Comparison of ENCODE assay signal across 10 cellular contexts in the genomic region with DNA sequence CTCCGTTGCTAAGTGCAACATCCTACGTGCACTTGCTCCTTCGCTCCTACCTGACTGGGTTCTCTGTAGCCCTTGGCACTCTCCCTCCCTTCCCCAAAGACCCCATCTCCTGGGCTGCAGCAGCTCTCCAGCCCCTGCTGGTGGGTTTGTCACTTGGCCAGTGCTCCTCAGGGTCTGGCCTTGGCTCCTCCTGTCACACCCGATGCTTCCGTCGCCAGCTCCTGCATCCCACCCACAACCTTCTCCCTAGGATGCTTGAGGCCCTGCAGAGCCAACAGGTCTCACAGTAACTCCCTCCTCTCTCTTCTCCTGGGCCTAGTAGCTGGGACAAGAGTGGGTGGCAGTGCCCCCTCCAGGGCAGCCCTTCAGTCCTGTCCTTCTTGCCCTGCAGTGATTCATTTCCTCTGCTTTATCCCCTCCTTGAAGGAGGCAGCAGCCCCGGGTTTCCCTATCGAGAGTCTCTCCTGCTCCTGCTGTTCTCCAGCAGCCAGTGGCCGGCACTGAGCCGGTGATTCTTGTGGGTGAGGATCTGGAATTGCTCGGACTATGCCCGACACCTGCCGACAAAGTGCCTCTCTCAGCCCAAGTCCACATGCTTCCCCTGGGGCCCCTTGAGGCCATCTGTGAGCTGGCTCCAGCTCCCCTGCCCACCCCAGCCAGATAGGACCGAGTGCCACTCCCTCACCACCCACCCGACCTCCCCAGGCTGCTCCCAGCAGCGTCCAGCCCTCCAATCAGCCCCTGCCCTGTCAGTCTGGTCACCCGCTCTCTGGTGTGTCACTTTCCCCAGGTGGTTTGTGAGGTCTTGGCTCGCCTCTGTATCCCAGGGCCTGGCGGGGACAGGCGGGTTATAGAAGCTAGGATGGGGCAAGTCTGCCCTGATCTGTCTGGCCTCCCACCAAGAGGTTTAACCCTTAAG. TPM values are rescaled to one million over a fixed set of nuclear protein-coding genes. Genes with fewer than 3 reads are reported as not detected.
DNase-seq lines count a peak whose midpoint lies in the region; ATAC-seq, FAIRE-seq and TF ChIP-seq lines count a peak whose summit lies in the region.
"Had no signal": no experiment of that assay in that cellular context is flagged by ENCODE, and none has a peak within 500 bp of the region (broad histone marks: within the 10 kb centered on the region; RNA-seq: fewer than 3 reads in every experiment).

No MANE protein-coding gene starts in this region.

- in situ Hi-C loops in HAP-1 (cut with MboI; ENCODE audit: low sequenced_read_pairs): no loop called here

- ATAC-seq in activated T-helper 17 cell treated with anti-CD3 and anti-CD28 coated beads, Interleukin-2, amount 50 U/mL, for 72 hours (replicated peaks): peak; percentile 41
- ATAC-seq in HG03175 (IDR thresholded peaks at IDR 0.05; ENCODE audit: unreplicated experiment): no peak

- H3K27me3 ChIP-seq in HAP-1 (ENCODE audit: low read depth): no peaks in the 10 kb centered on the region
- peaks cover 0 to 44% (median 11%) of the 10 kb centered on the region in 4 donors for H3K27me3 ChIP-seq in esophagus muscularis mucosa

- intact Hi-C loops in esophagus muscularis mucosa (cut with DNase I): no loop called here

- DNase-seq in AG08396 (ENCODE audit: low spot score) (peak; percentile 43), H54 (ENCODE audit: insufficient read length, low spot score) (peak; percentile 66), kidney glomerular epithelial cell (lab: John Stamatoyannopoulos, UW) (peak; percentile 18), HAP-1 (ENCODE audit: low spot score in 2 of 2) (no peak), mesothelial cell of epicardium (ENCODE audit: low spot score in 2 of 2, unreplicated experiment in 2 of 2) (no peak), esophagus muscularis mucosa (ENCODE audit: extremely low spot score) (no peak)
- DNase-seq: cerebellar nuclear complex, NCI-H774 had no signal

- H3K4me1 ChIP-seq in HAP-1 (no peaks in the 10 kb centered on the region), esophagus muscularis mucosa (peaks cover 16 to 27% (median 21%) of the 10 kb centered on the region in 4 donors)

- H3K27me3 Mint-ChIP-seq in activated T-helper 17 cell treated with anti-CD3 and anti-CD28 coated beads, Interleukin-2, amount 50 U/mL, for 72 hours: no peaks in the 10 kb centered on the region
- no peaks in the 10 kb centered on the region for H3K27me3 Mint-ChIP-seq in mesothelial cell of epicardium (ENCODE audit: low read depth)

- H3K4me3 Mint-ChIP-seq in activated T-helper 17 cell treated with anti-CD3 and anti-CD28 coated beads, Interleukin-2, amount 50 U/mL, for 72 hours: peak overlapping the region; percentile 9
- H3K4me3 Mint-ChIP-seq in mesothelial cell of epicardium: no peak overlapping the region

- H3K9me3 ChIP-seq in HAP-1 (no peaks in the 10 kb centered on the region), esophagus muscularis mucosa (no peaks in the 10 kb centered on the region)

- no peaks in the 10 kb centered on the region for H3K9me3 Mint-ChIP-seq in activated T-helper 17 cell treated with anti-CD3 and anti-CD28 coated beads, Interleukin-2, amount 50 U/mL, for 72 hours
- H3K9me3 Mint-ChIP-seq in mesothelial cell of epicardium: no peaks in the 10 kb centered on the region

- H3K4me3 ChIP-seq in HAP-1 (no peak overlapping the region), esophagus muscularis mucosa (no peak overlapping the region)

- H3K36me3 Mint-ChIP-seq in activated T-helper 17 cell treated with anti-CD3 and anti-CD28 coated beads, Interleukin-2, amount 50 U/mL, for 72 hours (ENCODE audit: low read depth): peaks cover 17% of the 10 kb centered on the region
- peaks cover 9% of the 10 kb centered on the region for H3K36me3 Mint-ChIP-seq in mesothelial cell of epicardium

- no peak for TF ChIP-seq CTCF in mesothelial cell of epicardium (IDR thresholded peaks at IDR 0.05; ENCODE audit: unreplicated experiment)
- no peak for TF ChIP-seq CTCF in esophagus muscularis mucosa (IDR thresholded peaks at IDR 0.05)

- peaks cover 14% of the 10 kb centered on the region for H3K4me1 Mint-ChIP-seq in activated T-helper 17 cell treated with anti-CD3 and anti-CD28 coated beads, Interleukin-2, amount 50 U/mL, for 72 hours
- no peaks in the 10 kb centered on the region for H3K4me1 Mint-ChIP-seq in mesothelial cell of epicardium

- H3K27ac Mint-ChIP-seq in activated T-helper 17 cell treated with anti-CD3 and anti-CD28 coated beads, Interleukin-2, amount 50 U/mL, for 72 hours: peak overlapping the region; percentile 82
- H3K27ac Mint-ChIP-seq in mesothelial cell of epicardium: no peak overlapping the region

- 13% methylated on average over 18 of the region's 20 CpGs for WGBS in esophagus muscularis mucosa

- H3K27ac ChIP-seq in esophagus muscularis mucosa (replicated peaks in 1 of 4): no peak overlapping the region

- H3K36me3 ChIP-seq in HAP-1 (replicated peaks) (peaks cover 15% of the 10 kb centered on the region), esophagus muscularis mucosa (peaks cover 3 to 16% (median 15%) of the 10 kb centered on the region in 4 donors)

- no peak for TF ChIP-seq EP300 in esophagus muscularis mucosa (IDR thresholded peaks at IDR 0.05)

- no peak for FAIRE-seq in H54 (lab: Jason Lieb, UNC)

- TF ChIP-seq POLR2A in H54 (IDR thresholded peaks at IDR 0.05; ENCODE audit: low read depth, low read length) (no peak), esophagus muscularis mucosa (IDR thresholded peaks at IDR 0.05; ENCODE audit: low read depth) (no peak)

RNA-seq across cellular contexts. Expression of gene LITAFD, which starts 3.8 kb away (rescaled TPM):
- total RNA-seq in activated T-helper 17 cell treated with anti-CD3 and anti-CD28 coated beads, Interleukin-2, amount 50 U/mL, for 72 hours: not detected
- total RNA-seq in mesothelial cell of epicardium: not detected in 3 replicates
- not detected for total RNA-seq in esophagus muscularis mucosa

RNA-seq across cellular contexts. Expression of gene CARHSP1, which starts 17.1 kb away (rescaled TPM):
- 100 to 1,000 TPM in 1 of 2 donors, 10 to 100 TPM in 1; 98.6 to 115 TPM for total RNA-seq in activated T-helper 17 cell treated with anti-CD3 and anti-CD28 coated beads, Interleukin-2, amount 50 U/mL, for 72 hours
- total RNA-seq in mesothelial cell of epicardium (78.6 to 84.2 TPM (median 80.3 TPM) in 3 replicates), esophagus muscularis mucosa (10 to 100 TPM; 33.2 to 95.8 (median 73.9) TPM)

Comparison
In these comparisons a context has a peak if more than half of its experiments do, and no peak if none do; other contexts are left out.
1. DNase-seq: peak in AG08396 (single experiment), H54 (single experiment) and kidney glomerular epithelial cell (single experiment); none in HAP-1 (0 of 2), mesothelial cell of epicardium (0 of 2) and esophagus muscularis mucosa (single experiment).